Comparison of ENCODE assay signal across 8 cellular contexts in genomic region chr2:38720613-38721241, GRCh38. TPM values are rescaled to one million over a fixed set of nuclear protein-coding genes. Genes with fewer than 3 reads are reported as not detected.
A peak's percentile ranks its signal among the peaks of the same experiment; 100 is the strongest.
DNase-seq lines count a peak whose midpoint lies in the region; ATAC-seq, FAIRE-seq and TF ChIP-seq lines count a peak whose summit lies in the region.

No MANE protein-coding gene starts in this region.

- H3K4me3 ChIP-seq in A549: no peak overlapping the region
- H3K4me3 ChIP-seq in skeletal muscle satellite cell (ENCODE audit: low read length): no peak overlapping the region

- TF ChIP-seq POLR2A in A549 (IDR thresholded peaks at IDR 0.05; ENCODE audit: low read length): no peak

- CTCF ChIA-PET in A549 (lab: Yijun Ruan, JAX): interaction anchor here (0.7 to 26.7 kb wide), 4 partner anchors 114 to 405 kb away, joined by 3 to 423 read pairs (median 10); no protein-coding TSS in a partner anchor
- CTCF ChIA-PET in activated CD4-positive, alpha-beta memory T cell treated with anti-CD3 and anti-CD28 coated beads, Interleukin-2, amount 10 ng/mL, durations not matched to agents 7 days and 5 days (lab: Charles Lee): interaction anchor here (1.0 to 6.2 kb wide), 2 partner anchors 111 to 117 kb away, joined by 4 to 86 read pairs; partner anchors contain the start of gene HNRNPLL

- peak in 1 of 2 experiments; percentile 23; a peak in 3 of 6 replicates for ATAC-seq in A549
- ATAC-seq in GM19438 (IDR thresholded peaks at IDR 0.05; ENCODE audit: low read depth, unreplicated experiment): peak; percentile 57
- no peak for ATAC-seq in GM21360 (IDR thresholded peaks at IDR 0.05; ENCODE audit: unreplicated experiment)

- no peak for TF ChIP-seq CTCF in A549 (IDR thresholded peaks at IDR 0.05)

- peaks cover 67% of the 10 kb centered on the region for H3K36me3 Mint-ChIP-seq in activated CD4-positive, alpha-beta memory T cell treated with anti-CD3 and anti-CD28 coated beads, Interleukin-2, amount 10 ng/mL, durations not matched to agents 7 days and 5 days (ENCODE audit: low read depth)

- H3K4me1 Mint-ChIP-seq in activated CD4-positive, alpha-beta memory T cell treated with anti-CD3 and anti-CD28 coated beads, Interleukin-2, amount 10 ng/mL, durations not matched to agents 7 days and 5 days: peaks cover 65% of the 10 kb centered on the region

- H3K9me3 ChIP-seq in A549 (no peaks in the 10 kb centered on the region), skeletal muscle satellite cell (replicated peaks; ENCODE audit: low read length) (no peaks in the 10 kb centered on the region)

- H3K9me3 Mint-ChIP-seq in activated CD4-positive, alpha-beta memory T cell treated with anti-CD3 and anti-CD28 coated beads, Interleukin-2, amount 10 ng/mL, durations not matched to agents 7 days and 5 days: no peaks in the 10 kb centered on the region

- POLR2A ChIA-PET in A549 (lab: Yijun Ruan, JAX): interaction anchor here (1.1 kb wide), 2 partner anchors 31 to 118 kb away, joined by 3 to 6 read pairs; partner anchors contain the start of genes HNRNPLL and SRSF7
- POLR2A ChIA-PET in activated CD4-positive, alpha-beta memory T cell treated with anti-CD3 and anti-CD28 coated beads, Interleukin-2, amount 10 ng/mL, durations not matched to agents 7 days and 5 days (lab: Charles Lee): interaction anchor here (0.5 to 4.9 kb wide), 5 partner anchors 38 to 120 kb away, joined by 3 to 51 read pairs (median 4); partner anchors contain the start of genes GALM and HNRNPLL

- TF ChIP-seq RAD21 in A549 (conservative IDR thresholded peaks at IDR 0.05 in 1 of 2, IDR thresholded peaks at IDR 0.05 in 1 of 2): no peak

- peak overlapping the region in 1 of 2 experiments; percentile 38; a peak in 2 of 6 replicates for H3K27ac ChIP-seq in A549

- TF ChIP-seq EP300 in A549 (IDR thresholded peaks at IDR 0.05): no peak

- peak overlapping the region; percentile 70 for H3K27ac Mint-ChIP-seq in activated CD4-positive, alpha-beta memory T cell treated with anti-CD3 and anti-CD28 coated beads, Interleukin-2, amount 10 ng/mL, durations not matched to agents 7 days and 5 days

- no peaks in the 10 kb centered on the region for H3K27me3 ChIP-seq in skeletal muscle satellite cell (ENCODE audit: control insufficient read depth, insufficient read depth, low read length)

- no peaks in the 10 kb centered on the region for H3K36me3 ChIP-seq in skeletal muscle satellite cell (ENCODE audit: insufficient read depth, low read length)

- H3K4me1 ChIP-seq in A549: peaks cover 30% of the 10 kb centered on the region
- peaks cover 17% of the 10 kb centered on the region for H3K4me1 ChIP-seq in skeletal muscle satellite cell (ENCODE audit: control insufficient read depth, insufficient read depth, low read length)

- no peaks in the 10 kb centered on the region for H3K27me3 Mint-ChIP-seq in activated CD4-positive, alpha-beta memory T cell treated with anti-CD3 and anti-CD28 coated beads, Interleukin-2, amount 10 ng/mL, durations not matched to agents 7 days and 5 days

- no peak for FAIRE-seq in A549 (lab: Jason Lieb, UNC)

- 81% methylated on average over 4 of the region's 4 CpGs for WGBS in A549 (ENCODE audit: missing lambda C conversion rate)

- DNase-seq in A549 (ENCODE audit: low read depth in 1 of 2, low spot score in 1 of 2) (peak in 1 of 2 experiments; percentile 70), glomerular visceral epithelial cell (ENCODE audit: extremely low spot score) (peak; percentile 99), NCI-H1930 (lab: John Stamatoyannopoulos, UW) (no peak)
- no peak for DNase-seq in activated CD4-positive, alpha-beta memory T cell treated with anti-CD3 and anti-CD28 coated beads, Interleukin-2, amount 10 ng/mL, durations not matched to agents 7 days and 5 days
- no peak for DNase-seq in activated CD4-positive, alpha-beta T cell treated with anti-CD3 and anti-CD28 coated beads for 4 hours

- no peak overlapping the region for H3K4me3 Mint-ChIP-seq in activated CD4-positive, alpha-beta memory T cell treated with anti-CD3 and anti-CD28 coated beads, Interleukin-2, amount 10 ng/mL, durations not matched to agents 7 days and 5 days

- no peak overlapping the region for H3K9ac ChIP-seq in skeletal muscle satellite cell (ENCODE audit: low read depth, low read length)

- H3K4me2 ChIP-seq in A549 (0 out of 3 replicates have a peak overlapping the region, but pooled peaks have one; percentile 4), skeletal muscle satellite cell (ENCODE audit: low read length) (peak overlapping the region; percentile 23)

TF ChIP-seq in A549, 52 proteins besides CTCF, POLR2A, EP300 and RAD21:
- TF ChIP-seq KDM1A (IDR thresholded peaks at IDR 0.05; ENCODE audit: low read depth): no peak
- TF ChIP-seq HOXB13 (CRISPR knock-in tag; IDR thresholded peaks at IDR 0.05; ENCODE audit: low read depth): no peak
- TF ChIP-seq MAX (IDR thresholded peaks at IDR 0.05): no peak; the same call in 1 of the 2 replicates
- TF ChIP-seq NR3C1 (IDR thresholded peaks at IDR 0.05): no peak
- TF ChIP-seq GATA3 (IDR thresholded peaks at IDR 0.05; ENCODE audit: borderline replicate concordance): no peak
- TF ChIP-seq FOXS1 (CRISPR knock-in tag; IDR thresholded peaks at IDR 0.05): no peak
- no peak for TF ChIP-seq HOXB5 (CRISPR knock-in tag; IDR thresholded peaks at IDR 0.05)
- TF ChIP-seq ZSCAN20 (CRISPR knock-in tag; IDR thresholded peaks at IDR 0.05): no peak

RNA-seq across cellular contexts. Expression of gene SRSF7, which starts 30.4 kb away (rescaled TPM):
- polyA plus RNA-seq in A549 (2011; rRNA removed): 356 and 544 TPM in 2 replicates
- 225 and 298 TPM in 2 replicates for polyA plus RNA-seq in A549 (2012; cell fraction: cytosol; rRNA removed)
- polyA plus RNA-seq in A549 (2012; cell fraction: nucleus; rRNA removed): 157 and 250 TPM in 2 replicates
- 355 to 422 TPM (median 397 TPM) in 3 replicates for polyA plus RNA-seq in A549 (2017; fragmentation: RNase III; extraction: RNeasy Plus Mini Kit Qiagen cat#74134 plus additional on column Dnase treatment)
- polyA minus RNA-seq in A549 (2011; rRNA and poly(A)+ RNA removed): 287 and 351 TPM in 2 replicates
- 100 to 1,000 TPM; 243 to 249 TPM for total RNA-seq in activated CD4-positive, alpha-beta memory T cell treated with anti-CD3 and anti-CD28 coated beads, Interleukin-2, amount 10 ng/mL, durations not matched to agents 7 days and 5 days
- 134 and 142 TPM in 2 replicates for total RNA-seq in skeletal muscle satellite cell (2012; rRNA removed)

RNA-seq across cellular contexts. Expression of gene GALM, which starts 54.8 kb away (rescaled TPM):
- 34.1 and 34.2 TPM in 2 replicates for polyA plus RNA-seq in A549 (2011; rRNA removed)
- polyA plus RNA-seq in A549 (2012; cell fraction: cytosol; rRNA removed): 21.7 and 22.7 TPM in 2 replicates
- polyA plus RNA-seq in A549 (2012; cell fraction: nucleus; rRNA removed): 11.4 and 14.0 TPM in 2 replicates
- 23.4 to 36.2 TPM (median 33.4 TPM) in 3 replicates for polyA plus RNA-seq in A549 (2017; fragmentation: RNase III; extraction: RNeasy Plus Mini Kit Qiagen cat#74134 plus additional on column Dnase treatment)
- polyA minus RNA-seq in A549 (2011; rRNA and poly(A)+ RNA removed): 28.2 and 34.7 TPM in 2 replicates
- total RNA-seq in activated CD4-positive, alpha-beta memory T cell treated with anti-CD3 and anti-CD28 coated beads, Interleukin-2, amount 10 ng/mL, durations not matched to agents 7 days and 5 days: 10 to 100 TPM; 94.7 to 97.4 TPM
- total RNA-seq in skeletal muscle satellite cell (2012; rRNA removed): 6.8 and 12.9 TPM in 2 replicates

RNA-seq across cellular contexts. Expression of gene GEMIN6, which starts 57.3 kb away (rescaled TPM):
- polyA plus RNA-seq in A549 (2011; rRNA removed) (46.7 and 51.2 TPM in 2 replicates), A549 (2017; fragmentation: RNase III; extraction: RNeasy Plus Mini Kit Qiagen cat#74134 plus additional on column Dnase treatment) (53.2 to 59.0 TPM (median 53.5 TPM) in 3 replicates)
- polyA plus RNA-seq in A549 (2012; cell fraction: cytosol; rRNA removed): 19.8 and 22.5 TPM in 2 replicates
- polyA plus RNA-seq in A549 (2012; cell fraction: nucleus; rRNA removed): 4.4 and 8.1 TPM in 2 replicates
- polyA minus RNA-seq in A549 (2011; rRNA and poly(A)+ RNA removed): 8.5 and 12.0 TPM in 2 replicates
- 10 to 100 TPM; 12.0 to 15.3 TPM for total RNA-seq in activated CD4-positive, alpha-beta memory T cell treated with anti-CD3 and anti-CD28 coated beads, Interleukin-2, amount 10 ng/mL, durations not matched to agents 7 days and 5 days
- 11.4 and 13.9 TPM in 2 replicates for total RNA-seq in skeletal muscle satellite cell (2012; rRNA removed)
